Comparison of ENCODE assay signal across 1 cellular context in the genomic region with DNA sequence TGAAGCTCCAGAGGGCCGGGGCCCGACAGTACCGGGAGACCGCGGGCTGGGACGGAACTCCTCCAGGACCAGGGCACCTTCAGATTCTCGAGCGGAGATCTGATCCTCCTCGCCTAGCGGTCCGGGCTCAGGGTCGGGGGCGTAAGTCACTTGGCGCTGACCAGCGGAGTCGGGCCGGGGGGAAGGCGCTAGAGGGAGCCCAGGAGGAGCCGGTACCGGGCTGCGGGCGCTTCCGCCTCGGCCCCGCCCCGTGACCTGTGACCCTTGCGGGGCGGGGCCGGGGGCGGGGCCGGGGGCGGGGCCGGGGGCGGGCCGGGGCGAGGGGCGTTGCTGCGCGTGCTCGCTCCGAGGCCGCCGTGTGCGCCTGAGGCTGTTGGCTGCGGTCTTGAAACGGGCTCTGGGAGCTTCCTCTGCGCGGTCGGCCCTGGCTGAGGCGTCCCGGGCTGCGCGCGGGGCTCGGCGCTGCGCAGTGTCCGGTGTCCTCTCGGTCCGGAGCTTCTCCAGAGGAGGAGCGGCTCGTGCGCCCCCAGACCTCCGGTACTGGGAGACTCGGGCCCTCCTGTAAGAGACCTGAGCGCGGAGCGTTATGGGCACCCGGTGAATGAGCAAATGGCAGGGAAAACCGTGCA.
A peak's percentile ranks its signal among the peaks of the same experiment; 100 is the strongest.
TF ChIP-seq lines count a peak whose summit lies in the region.

Gene ARSA (minus strand): TSS at position 239 of the 629 bp plus-strand sequence. CDS start 373 bp downstream, outside the sequence.

TF ChIP-seq in HepG2, 621 proteins besides CTCF, POLR2A, EP300 and RAD21 (continued from another document and continues in another):
- TF ChIP-seq NFIC (IDR thresholded peaks at IDR 0.05; ENCODE audit: low read length) (no peak), ZNF282 (IDR thresholded peaks at IDR 0.05; ENCODE audit: partially characterized antibody) (no peak), RFX1 (IDR thresholded peaks at IDR 0.05) (no peak), XRCC5 (optimal IDR thresholded peaks at IDR 0.05; ENCODE audit: low read length) (no peak), BCLAF1 (IDR thresholded peaks at IDR 0.05) (no peak), ZNF672 (CRISPR knock-in tag; IDR thresholded peaks at IDR 0.05) (no peak), THRA (CRISPR knock-in tag; IDR thresholded peaks at IDR 0.05; ENCODE audit: borderline replicate concordance) (no peak), TARDBP (CRISPR knock-in tag; IDR thresholded peaks at IDR 0.05) (no peak), RELA (CRISPR knock-in tag; IDR thresholded peaks at IDR 0.05) (no peak), NRL (CRISPR knock-in tag; IDR thresholded peaks at IDR 0.05; ENCODE audit: borderline replicate concordance) (no peak; the same call in 1 of the 2 replicates), ZNF563 (CRISPR knock-in tag; IDR thresholded peaks at IDR 0.05) (no peak), TBP (CRISPR knock-in tag; IDR thresholded peaks at IDR 0.05) (no peak), KIAA2018 (CRISPR knock-in tag; IDR thresholded peaks at IDR 0.05; ENCODE audit: borderline replicate concordance) (no peak), ZNF263 (CRISPR knock-in tag; IDR thresholded peaks at IDR 0.05) (no peak), NR2C2 (CRISPR knock-in tag; IDR thresholded peaks at IDR 0.05; ENCODE audit: borderline replicate concordance) (peak; percentile 96), GRHL1 (CRISPR knock-in tag; conservative IDR thresholded peaks at IDR 0.05) (no peak), ATM (IDR thresholded peaks at IDR 0.05; ENCODE audit: borderline replicate concordance) (no peak), NFKB2 (CRISPR knock-in tag; IDR thresholded peaks at IDR 0.05; ENCODE audit: borderline replicate concordance) (peak; percentile 50; the same call in 1 of the 2 replicates), SAP130 (CRISPR knock-in tag; IDR thresholded peaks at IDR 0.05; ENCODE audit: low read depth) (peak; percentile 76), EZH2 (conservative IDR thresholded peaks at IDR 0.05; ENCODE audit: low read depth, low read length) (no peak), MLLT10 (CRISPR knock-in tag; IDR thresholded peaks at IDR 0.05) (no peak), TFAP4 (IDR thresholded peaks at IDR 0.05; ENCODE audit: borderline replicate concordance, low read depth) (no peak), ZNF567 (CRISPR knock-in tag; IDR thresholded peaks at IDR 0.05; ENCODE audit: borderline replicate concordance) (no peak)
- TF ChIP-seq, protein P1, sequence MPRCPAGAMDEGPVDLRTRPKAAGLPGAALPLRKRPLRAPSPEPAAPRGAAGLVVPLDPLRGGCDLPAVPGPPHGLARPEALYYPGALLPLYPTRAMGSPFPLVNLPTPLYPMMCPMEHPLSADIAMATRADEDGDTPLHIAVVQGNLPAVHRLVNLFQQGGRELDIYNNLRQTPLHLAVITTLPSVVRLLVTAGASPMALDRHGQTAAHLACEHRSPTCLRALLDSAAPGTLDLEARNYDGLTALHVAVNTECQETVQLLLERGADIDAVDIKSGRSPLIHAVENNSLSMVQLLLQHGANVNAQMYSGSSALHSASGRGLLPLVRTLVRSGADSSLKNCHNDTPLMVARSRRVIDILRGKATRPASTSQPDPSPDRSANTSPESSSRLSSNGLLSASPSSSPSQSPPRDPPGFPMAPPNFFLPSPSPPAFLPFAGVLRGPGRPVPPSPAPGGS (CRISPR knock-in tag; IDR thresholded peaks at IDR 0.05), result peak; percentile 66; the same call in 1 of the 2 replicates
- TF ChIP-seq, protein P2, sequence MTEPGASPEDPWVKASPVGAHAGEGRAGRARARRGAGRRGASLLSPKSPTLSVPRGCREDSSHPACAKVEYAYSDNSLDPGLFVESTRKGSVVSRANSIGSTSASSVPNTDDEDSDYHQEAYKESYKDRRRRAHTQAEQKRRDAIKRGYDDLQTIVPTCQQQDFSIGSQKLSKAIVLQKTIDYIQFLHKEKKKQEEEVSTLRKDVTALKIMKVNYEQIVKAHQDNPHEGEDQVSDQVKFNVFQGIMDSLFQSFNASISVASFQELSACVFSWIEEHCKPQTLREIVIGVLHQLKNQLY (CRISPR knock-in tag; IDR thresholded peaks at IDR 0.05), result no peak
- TF ChIP-seq, protein P3, sequence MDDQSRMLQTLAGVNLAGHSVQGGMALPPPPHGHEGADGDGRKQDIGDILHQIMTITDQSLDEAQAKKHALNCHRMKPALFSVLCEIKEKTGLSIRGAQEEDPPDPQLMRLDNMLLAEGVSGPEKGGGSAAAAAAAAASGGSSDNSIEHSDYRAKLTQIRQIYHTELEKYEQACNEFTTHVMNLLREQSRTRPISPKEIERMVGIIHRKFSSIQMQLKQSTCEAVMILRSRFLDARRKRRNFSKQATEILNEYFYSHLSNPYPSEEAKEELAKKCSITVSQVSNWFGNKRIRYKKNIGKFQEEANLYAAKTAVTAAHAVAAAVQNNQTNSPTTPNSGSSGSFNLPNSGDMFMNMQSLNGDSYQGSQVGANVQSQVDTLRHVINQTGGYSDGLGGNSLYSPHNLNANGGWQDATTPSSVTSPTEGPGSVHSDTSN (CRISPR knock-in tag; IDR thresholded peaks at IDR 0.05; ENCODE audit: borderline replicate concordance), result no peak
- TF ChIP-seq, protein P4, sequence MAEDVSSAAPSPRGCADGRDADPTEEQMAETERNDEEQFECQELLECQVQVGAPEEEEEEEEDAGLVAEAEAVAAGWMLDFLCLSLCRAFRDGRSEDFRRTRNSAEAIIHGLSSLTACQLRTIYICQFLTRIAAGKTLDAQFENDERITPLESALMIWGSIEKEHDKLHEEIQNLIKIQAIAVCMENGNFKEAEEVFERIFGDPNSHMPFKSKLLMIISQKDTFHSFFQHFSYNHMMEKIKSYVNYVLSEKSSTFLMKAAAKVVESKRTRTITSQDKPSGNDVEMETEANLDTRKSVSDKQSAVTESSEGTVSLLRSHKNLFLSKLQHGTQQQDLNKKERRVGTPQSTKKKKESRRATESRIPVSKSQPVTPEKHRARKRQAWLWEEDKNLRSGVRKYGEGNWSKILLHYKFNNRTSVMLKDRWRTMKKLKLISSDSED (CRISPR knock-in tag; IDR thresholded peaks at IDR 0.05), result no peak
- TF ChIP-seq, protein P5, sequence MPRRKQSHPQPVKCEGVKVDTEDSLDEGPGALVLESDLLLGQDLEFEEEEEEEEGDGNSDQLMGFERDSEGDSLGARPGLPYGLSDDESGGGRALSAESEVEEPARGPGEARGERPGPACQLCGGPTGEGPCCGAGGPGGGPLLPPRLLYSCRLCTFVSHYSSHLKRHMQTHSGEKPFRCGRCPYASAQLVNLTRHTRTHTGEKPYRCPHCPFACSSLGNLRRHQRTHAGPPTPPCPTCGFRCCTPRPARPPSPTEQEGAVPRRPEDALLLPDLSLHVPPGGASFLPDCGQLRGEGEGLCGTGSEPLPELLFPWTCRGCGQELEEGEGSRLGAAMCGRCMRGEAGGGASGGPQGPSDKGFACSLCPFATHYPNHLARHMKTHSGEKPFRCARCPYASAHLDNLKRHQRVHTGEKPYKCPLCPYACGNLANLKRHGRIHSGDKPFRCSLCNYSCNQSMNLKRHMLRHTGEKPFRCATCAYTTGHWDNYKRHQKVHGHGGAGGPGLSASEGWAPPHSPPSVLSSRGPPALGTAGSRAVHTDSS (CRISPR knock-in tag; conservative IDR thresholded peaks at IDR 0.05), result 0 out of 2 replicates have a peak, but pooled peaks have one; percentile 42
- TF ChIP-seq, protein P6, sequence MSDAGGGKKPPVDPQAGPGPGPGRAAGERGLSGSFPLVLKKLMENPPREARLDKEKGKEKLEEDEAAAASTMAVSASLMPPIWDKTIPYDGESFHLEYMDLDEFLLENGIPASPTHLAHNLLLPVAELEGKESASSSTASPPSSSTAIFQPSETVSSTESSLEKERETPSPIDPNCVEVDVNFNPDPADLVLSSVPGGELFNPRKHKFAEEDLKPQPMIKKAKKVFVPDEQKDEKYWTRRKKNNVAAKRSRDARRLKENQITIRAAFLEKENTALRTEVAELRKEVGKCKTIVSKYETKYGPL (CRISPR knock-in tag; IDR thresholded peaks at IDR 0.05), result 0 out of 2 replicates have a peak, but pooled peaks have one; percentile 6
